24 cellular contexts compared by ENCODE assay signal in genomic region chr15:57675481-57676181, GRCh38. TPM values are rescaled to one million over a fixed set of nuclear protein-coding genes. Genes with fewer than 3 reads are reported as not detected.
DNase-seq lines count a peak whose midpoint lies in the region; ATAC-seq, FAIRE-seq and TF ChIP-seq lines count a peak whose summit lies in the region.
"Had no signal": no experiment of that assay in that cellular context is flagged by ENCODE, and none has a peak within 500 bp of the region (broad histone marks: within the 10 kb centered on the region; RNA-seq: fewer than 3 reads in every experiment).

No MANE protein-coding gene starts in this region.

- WGBS in right cardiac atrium = 83% methylated on average over 9 of the region's 9 CpGs
- WGBS in SK-N-SH (ENCODE audit: low lambda C conversion rate) = 82% methylated on average over 9 of the region's 9 CpGs

- intact Hi-C loops in left ventricle myocardium inferior (cut with micrococcal nuclease) (loop anchor here (10.0 kb wide), 1 partner anchor 189 kb away; no protein-coding TSS in a partner anchor), right cardiac atrium (cut with DNase I) (no loop called here)

- no peak for TF ChIP-seq RAD21 in SK-N-SH (IDR thresholded peaks at IDR 0.05; ENCODE audit: low read length)

- H3K27me3 Mint-ChIP-seq in mesothelial cell of epicardium (ENCODE audit: low read depth) = no peaks in the 10 kb centered on the region
- peaks cover 5% of the 10 kb centered on the region for H3K27me3 Mint-ChIP-seq in activated naive CD4-positive, alpha-beta T cell treated with anti-CD3 and anti-CD28 coated beads, Interleukin-2, amount 10 ng/mL, durations not matched to agents 7 days and 5 days

- H3K79me2 ChIP-seq in SK-N-SH (ENCODE audit: insufficient read depth) = no peaks in the 10 kb centered on the region

- POLR2A ChIA-PET in SK-N-SH (lab: Yijun Ruan, JAX) = no interaction called here

- no peak overlapping the region for H2AFZ ChIP-seq in SK-N-SH (ENCODE audit: low read depth)

- peaks cover 35% of the 10 kb centered on the region for H3K4me1 Mint-ChIP-seq in mesothelial cell of epicardium
- H3K4me1 Mint-ChIP-seq in activated naive CD4-positive, alpha-beta T cell treated with anti-CD3 and anti-CD28 coated beads, Interleukin-2, amount 10 ng/mL, durations not matched to agents 7 days and 5 days = peaks cover 7% of the 10 kb centered on the region
- H3K4me1 Mint-ChIP-seq: B cell, neural crest cell had no signal

- no peak overlapping the region for H3K4me3 Mint-ChIP-seq in mesothelial cell of epicardium
- H3K4me3 Mint-ChIP-seq in activated naive CD4-positive, alpha-beta T cell treated with anti-CD3 and anti-CD28 coated beads, Interleukin-2, amount 10 ng/mL, durations not matched to agents 7 days and 5 days = no peak overlapping the region
- H3K4me3 Mint-ChIP-seq: activated naive CD4-positive, alpha-beta T cell treated with anti-CD3 and anti-CD28 coated beads for 36 hours; activated T-cell treated with anti-CD3 and anti-CD28 coated beads, Interleukin-2, amount 50 U/mL, for 4 hours; B cell; neural crest cell; T-helper 1 cell treated with Interleukin-12 subunit alpha and Interleukin-12 subunit beta and Interleukin-4 antibody, amounts not matched to agents 30 μg/mL and 1 μg/mL, for 36 hours had no signal

- peak overlapping the region; percentile 93 for H3K27ac Mint-ChIP-seq in mesothelial cell of epicardium
- H3K27ac Mint-ChIP-seq in activated naive CD4-positive, alpha-beta T cell treated with anti-CD3 and anti-CD28 coated beads, Interleukin-2, amount 10 ng/mL, durations not matched to agents 7 days and 5 days = no peak overlapping the region
- H3K27ac Mint-ChIP-seq: activated naive CD4-positive, alpha-beta T cell treated with anti-CD3 and anti-CD28 coated beads for 36 hours; B cell; T-helper 1 cell treated with Interleukin-12 subunit alpha and Interleukin-12 subunit beta and Interleukin-4 antibody, amounts not matched to agents 30 μg/mL and 1 μg/mL, for 36 hours had no signal

- H3K4me1 ChIP-seq in left ventricle myocardium inferior = peaks cover 73% of the 10 kb centered on the region
- H3K4me1 ChIP-seq in right cardiac atrium (ENCODE audit: control insufficient read depth, insufficient read depth, low read length) = peaks cover 6% of the 10 kb centered on the region
- H3K4me1 ChIP-seq in SK-N-SH (ENCODE audit: control insufficient read depth in 1 of 2, insufficient read depth in 2 of 2, low read depth in 1 of 2, low read length in 1 of 2) = peaks cover 0 to 3% of the 10 kb centered on the region in 2 experiments; a peak in 1 of 4 replicates

- H3K4me3 ChIP-seq in left ventricle myocardium inferior = no peak overlapping the region
- no peak overlapping the region for H3K4me3 ChIP-seq in right cardiac atrium (ENCODE audit: low read length)
- no peak overlapping the region for H3K4me3 ChIP-seq in SK-N-SH (ENCODE audit: low read depth in 2 of 2, low read length in 1 of 2)
- no peak overlapping the region for H3K4me3 ChIP-seq in MG63
- H3K4me3 ChIP-seq: upper lobe of left lung had no signal

- peak; percentile 89 for FAIRE-seq in urothelium cell line (lab: Jason Lieb, UNC)
- FAIRE-seq: H1, RCC 7860 had no signal

- H3K36me3 Mint-ChIP-seq in mesothelial cell of epicardium = peaks cover 10% of the 10 kb centered on the region
- H3K36me3 Mint-ChIP-seq in activated naive CD4-positive, alpha-beta T cell treated with anti-CD3 and anti-CD28 coated beads, Interleukin-2, amount 10 ng/mL, durations not matched to agents 7 days and 5 days = no peaks in the 10 kb centered on the region

- H3K9me3 ChIP-seq in left ventricle myocardium inferior (replicated peaks) = no peaks in the 10 kb centered on the region
- no peaks in the 10 kb centered on the region for H3K9me3 ChIP-seq in right cardiac atrium (ENCODE audit: control insufficient read depth, low read length)
- no peaks in the 10 kb centered on the region for H3K9me3 ChIP-seq in SK-N-SH
- H3K9me3 ChIP-seq in MG63 = no peaks in the 10 kb centered on the region
- H3K9me3 ChIP-seq: upper lobe of left lung had no signal

- H3K9me2 ChIP-seq in SK-N-SH = no peaks in the 10 kb centered on the region

- H3K27ac ChIP-seq in left ventricle myocardium inferior (replicated peaks) (peak overlapping the region; percentile 39), right cardiac atrium (ENCODE audit: low read length) (no peak overlapping the region), epithelial cell of prostate (peak overlapping the region; percentile 43), SK-N-SH (ENCODE audit: low read depth in 2 of 2, low read length in 1 of 2) (peak overlapping the region in 1 of 2 experiments; percentile 28; a peak in 1 of 4 replicates)

- no peak overlapping the region for H3K4me2 ChIP-seq in SK-N-SH

- H3K36me3 ChIP-seq in left ventricle myocardium inferior (peaks cover 20% of the 10 kb centered on the region), SK-N-SH (replicated peaks in 1 of 2; ENCODE audit: control insufficient read depth in 1 of 2, insufficient read depth in 2 of 2, low read length in 1 of 2) (no peaks in the 10 kb centered on the region), MG63 (no peaks in the 10 kb centered on the region)

- no peaks in the 10 kb centered on the region for H3K27me3 ChIP-seq in left ventricle myocardium inferior (ENCODE audit: low read depth)
- no peaks in the 10 kb centered on the region for H3K27me3 ChIP-seq in right cardiac atrium (ENCODE audit: control insufficient read depth, insufficient read depth)
- H3K27me3 ChIP-seq in SK-N-SH (ENCODE audit: insufficient read depth) = no peaks in the 10 kb centered on the region
- no peaks in the 10 kb centered on the region for H3K27me3 ChIP-seq in MG63
- H3K27me3 ChIP-seq: upper lobe of left lung had no signal

- H3K9ac ChIP-seq in SK-N-SH = no peak overlapping the region

- no peaks in the 10 kb centered on the region for H4K20me1 ChIP-seq in SK-N-SH (ENCODE audit: insufficient read depth)

- TF ChIP-seq CTCF in left ventricle myocardium inferior (IDR thresholded peaks at IDR 0.05; ENCODE audit: borderline replicate concordance) (no peak), mesothelial cell of epicardium (IDR thresholded peaks at IDR 0.05; ENCODE audit: unreplicated experiment) (no peak), SK-N-SH (IDR thresholded peaks at IDR 0.05) (no peak)

- peaks cover 5% of the 10 kb centered on the region for H3F3A ChIP-seq in SK-N-SH (replicated peaks; ENCODE audit: insufficient read depth)

- CTCF ChIA-PET in activated naive CD4-positive, alpha-beta T cell treated with anti-CD3 and anti-CD28 coated beads, Interleukin-2, amount 10 ng/mL, durations not matched to agents 7 days and 5 days (lab: Charles Lee) = no interaction called here
- CTCF ChIA-PET in SK-N-SH (lab: Yijun Ruan, JAX) = interaction anchor here (1.2 kb wide), 1 partner anchor 391 kb away, joined by 3 read pairs; no protein-coding TSS in a partner anchor

- peaks cover 16% of the 10 kb centered on the region for H3K9me3 Mint-ChIP-seq in mesothelial cell of epicardium
- no peaks in the 10 kb centered on the region for H3K9me3 Mint-ChIP-seq in activated naive CD4-positive, alpha-beta T cell treated with anti-CD3 and anti-CD28 coated beads, Interleukin-2, amount 10 ng/mL, durations not matched to agents 7 days and 5 days
- H3K9me3 Mint-ChIP-seq: activated naive CD4-positive, alpha-beta T cell treated with anti-CD3 and anti-CD28 coated beads for 36 hours; T-helper 1 cell treated with Interleukin-12 subunit alpha and Interleukin-12 subunit beta and Interleukin-4 antibody, amounts not matched to agents 30 μg/mL and 1 μg/mL, for 36 hours had no signal

- no peak for ATAC-seq in right cardiac atrium
- ATAC-seq: activated T-cell treated with anti-CD3 and anti-CD28 coated beads, Interleukin-2, amount 50 U/mL, for 4 hours; left lobe of liver had no signal

- no peak for TF ChIP-seq EP300 in SK-N-SH (IDR thresholded peaks at IDR 0.05; ENCODE audit: borderline replicate concordance in 1 of 2, low read depth in 1 of 2, low read length in 1 of 2)

- DNase-seq in left ventricle myocardium inferior = no peak
- DNase-seq in right cardiac atrium = no peak
- DNase-seq in epithelial cell of prostate (ENCODE audit: low read depth, low spot score) = peak; percentile 51
- DNase-seq in mesothelial cell of epicardium (ENCODE audit: low spot score in 2 of 2, unreplicated experiment in 2 of 2) = no peak
- no peak for DNase-seq in urothelium cell line (ENCODE audit: low spot score)
- DNase-seq in activated naive CD4-positive, alpha-beta T cell treated with anti-CD3 and anti-CD28 coated beads, Interleukin-2, amount 10 ng/mL, durations not matched to agents 7 days and 5 days = no peak
- no peak for DNase-seq in SK-N-SH
- DNase-seq in MG63 = no peak
- DNase-seq: activated CD4-positive, alpha-beta T cell treated with anti-CD3 and anti-CD28 coated beads for 4 hours; activated naive CD4-positive, alpha-beta T cell treated with anti-CD3 and anti-CD28 coated beads for 36 hours; activated T-cell treated with anti-CD3 and anti-CD28 coated beads, Interleukin-2, amount 50 U/mL, for 4 hours; caudate nucleus; GF-D8; head of caudate nucleus; NCI-H187; NCI-H2171 treated with DMSO at 0.1 percent for 48 hours; NCI-H524; upper lobe of left lung had no signal

TF ChIP-seq in SK-N-SH, 30 proteins besides CTCF, POLR2A, EP300 and RAD21 (continues in another document):
- TF ChIP-seq RXRA (IDR thresholded peaks at IDR 0.05; ENCODE audit: borderline replicate concordance, low read depth) (no peak), EZH2phosphoT487 (IDR thresholded peaks at IDR 0.05; ENCODE audit: borderline replicate concordance, low read depth) (no peak), FOSL2 (IDR thresholded peaks at IDR 0.05; ENCODE audit: borderline replicate concordance, low read depth) (no peak), POLR2AphosphoS5 (IDR thresholded peaks at IDR 0.05; ENCODE audit: low read depth, low read length) (no peak), TCF12 (IDR thresholded peaks at IDR 0.05) (no peak)

RNA-seq across cellular contexts. Expression of gene POLR2M, which starts 30.9 kb away (rescaled TPM):
- 53.6 TPM for total RNA-seq in left ventricle myocardium inferior
- total RNA-seq in right cardiac atrium = 10 to 100 TPM; 51.3 to 57.8 (median 56.1) TPM
- 48.2 TPM for polyA plus RNA-seq in right cardiac atrium
- total RNA-seq in mesothelial cell of epicardium = 108 to 110 TPM (median 109 TPM) in 3 replicates
- 105 and 160 TPM in 2 replicates for polyA plus RNA-seq in SK-N-SH (2012; rRNA removed)
- polyA plus RNA-seq in SK-N-SH (2012; cell fraction: cytosol; rRNA removed) = 105 and 127 TPM in 2 replicates
- 94.2 and 141 TPM in 2 replicates for polyA plus RNA-seq in SK-N-SH (2012; cell fraction: nucleus; rRNA removed)
- 36.5 and 581 TPM in 2 replicates for total RNA-seq in MG63 (2014; rRNA removed; shearing (Covaris generic); ENCODE audit: low replicate concordance)
